In the genomic region with DNA sequence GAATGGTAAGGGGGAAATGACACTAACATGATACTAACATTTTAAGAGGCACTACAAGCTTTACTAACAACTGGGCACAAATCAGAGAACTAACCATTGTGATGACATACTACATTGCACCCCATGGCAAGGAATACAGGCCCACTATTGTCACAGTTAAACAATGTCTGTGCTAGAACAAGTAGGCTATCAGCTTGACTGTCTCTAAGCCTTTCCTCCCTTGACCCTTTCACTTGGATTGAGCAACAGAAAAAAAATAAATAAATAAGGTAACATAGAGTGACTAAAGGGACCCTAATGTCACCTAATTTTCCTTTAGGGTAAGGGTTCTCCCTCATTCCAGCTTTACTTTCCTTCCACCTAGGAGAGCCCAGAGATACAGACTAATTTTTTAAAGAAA, we compare ENCODE assay signal across 8 cellular contexts. TPM values are rescaled to one million over a fixed set of nuclear protein-coding genes. Genes with fewer than 3 reads are reported as not detected.
A peak's percentile ranks its signal among the peaks of the same experiment; 100 is the strongest.
DNase-seq lines count a peak whose midpoint lies in the region; ATAC-seq and TF ChIP-seq lines count a peak whose summit lies in the region.

No MANE protein-coding gene starts in this region.

- H3K4me3 Mint-ChIP-seq in endothelial cell (ENCODE audit: unreplicated experiment) (peak overlapping the region; percentile 62), neural progenitor cell (no peak overlapping the region)

- H2AFZ ChIP-seq in PC-9 = no peak overlapping the region
- H2AFZ ChIP-seq in neural progenitor cell (replicated peaks) = no peak overlapping the region

- H3K36me3 Mint-ChIP-seq in endothelial cell (ENCODE audit: low read depth, unreplicated experiment) (peaks cover 65% of the 10 kb centered on the region), neural progenitor cell (peaks cover 40% of the 10 kb centered on the region)

- H3K9me3 Mint-ChIP-seq in endothelial cell (ENCODE audit: unreplicated experiment) = no peaks in the 10 kb centered on the region
- no peaks in the 10 kb centered on the region for H3K9me3 Mint-ChIP-seq in neural progenitor cell

- H3K4me3 ChIP-seq in BJ (ENCODE audit: low read depth, low read length) = peak overlapping the region; percentile 65
- H3K4me3 ChIP-seq in PC-9 = peak overlapping the region; percentile 94; the same call in 1 of the 2 replicates
- H3K4me3 ChIP-seq in neural progenitor cell = peak overlapping the region; percentile 76

- POLR2A ChIA-PET in BJ (lab: Charles Lee) (interaction anchor here (0.5 to 0.6 kb wide), 2 partner anchors 89 to 104 kb away, joined by 3 to 13 read pairs; no protein-coding TSS in a partner anchor), PC-9 (lab: Charles Lee; ENCODE audit: unreplicated experiment) (interaction anchor here (0.5 to 0.7 kb wide), 2 partner anchors 70 to 378 kb away, joined by 3 to 4 read pairs; a partner anchor contains a TSS)

- no peak for TF ChIP-seq CTCF in BJ (IDR thresholded peaks at IDR 0.05; ENCODE audit: insufficient read depth, low read depth, low read length)
- no peak for TF ChIP-seq CTCF in PC-9 (conservative IDR thresholded peaks at IDR 0.05)
- no peak for TF ChIP-seq CTCF in endothelial cell (IDR thresholded peaks at IDR 0.05; ENCODE audit: unreplicated experiment)
- no peak for TF ChIP-seq CTCF in neural progenitor cell (IDR thresholded peaks at IDR 0.05)

- DNase-seq in BJ (ENCODE audit: low read depth) = no peak
- DNase-seq in PC-9 = no peak
- no peak for DNase-seq in endothelial cell (ENCODE audit: low spot score)
- no peak for DNase-seq in neural progenitor cell (ENCODE audit: low spot score)
- no peak for DNase-seq in left lobe of liver (ENCODE audit: low spot score)

- H3F3A ChIP-seq in PC-9 (ENCODE audit: insufficient read depth, low read depth) (peaks cover 90% of the 10 kb centered on the region), neural progenitor cell (ENCODE audit: low read depth) (peaks cover 81% of the 10 kb centered on the region)

- H3K4me1 ChIP-seq in PC-9 (replicated peaks; ENCODE audit: insufficient read depth) (peaks cover 71% of the 10 kb centered on the region), neural progenitor cell (peaks cover 29% of the 10 kb centered on the region)

- H4K20me1 ChIP-seq in PC-9 (ENCODE audit: insufficient read depth) = peaks cover 84% of the 10 kb centered on the region
- H4K20me1 ChIP-seq in neural progenitor cell (ENCODE audit: low read depth) = peaks cover 79% of the 10 kb centered on the region

- no peaks in the 10 kb centered on the region for H3K9me3 ChIP-seq in PC-9 (ENCODE audit: insufficient read depth, low read depth)
- H3K9me3 ChIP-seq in neural progenitor cell (ENCODE audit: low read depth) = no peaks in the 10 kb centered on the region

- H3K36me3 ChIP-seq in BJ (ENCODE audit: control insufficient read depth, insufficient read depth, low read length) (peaks cover 20% of the 10 kb centered on the region), PC-9 (ENCODE audit: low read depth) (peaks cover 83% of the 10 kb centered on the region), neural progenitor cell (peaks cover 67% of the 10 kb centered on the region)

- ATAC-seq in GM18870 (IDR thresholded peaks at IDR 0.05; ENCODE audit: unreplicated experiment) (no peak), left lobe of liver (no peak), GM19452 (IDR thresholded peaks at IDR 0.05; ENCODE audit: unreplicated experiment) (no peak), GM21528 (IDR thresholded peaks at IDR 0.05; ENCODE audit: low FRiP score, unreplicated experiment) (no peak)

- H3K27me3 Mint-ChIP-seq in endothelial cell (ENCODE audit: unreplicated experiment) (peaks cover 13% of the 10 kb centered on the region), neural progenitor cell (ENCODE audit: insufficient read depth, low read depth) (peaks cover 7% of the 10 kb centered on the region)

- no TSS peak for BruUV-seq in PC-9 (replicated peaks; lab: Mats Ljungman, UMichigan)

- peak overlapping the region; percentile 97 for H3K27ac ChIP-seq in PC-9
- no peak overlapping the region for H3K27ac ChIP-seq in neural progenitor cell

- intact Hi-C loops in PC-9 (cut with micrococcal nuclease; ENCODE audit: unreplicated experiment) = no loop called here

- H3K27ac Mint-ChIP-seq in endothelial cell (ENCODE audit: unreplicated experiment) (peak overlapping the region; percentile 9), neural progenitor cell (no peak overlapping the region)

- H3K9me2 ChIP-seq in PC-9 (ENCODE audit: insufficient read depth) = no peaks in the 10 kb centered on the region

- H3K4me2 ChIP-seq in PC-9 (peak overlapping the region; percentile 91), neural progenitor cell (peak overlapping the region; percentile 96)

- peak overlapping the region; percentile 5 for H3K9ac ChIP-seq in neural progenitor cell

- H3K79me2 ChIP-seq in PC-9 (ENCODE audit: low read depth) (peaks cover 95% of the 10 kb centered on the region), neural progenitor cell (ENCODE audit: low read depth) (peaks cover 79% of the 10 kb centered on the region)

- H3K27me3 ChIP-seq in BJ (ENCODE audit: control insufficient read depth, insufficient read depth, low read length) (no peaks in the 10 kb centered on the region), PC-9 (ENCODE audit: insufficient read depth, low read depth) (no peaks in the 10 kb centered on the region), neural progenitor cell (no peaks in the 10 kb centered on the region)

- H3K4me1 Mint-ChIP-seq in endothelial cell (ENCODE audit: unreplicated experiment) (peaks cover 32% of the 10 kb centered on the region), neural progenitor cell (peaks cover 33% of the 10 kb centered on the region)

- CTCF ChIA-PET in BJ (lab: Yijun Ruan, JAX) (interaction anchor here (0.7 to 2.5 kb wide), 3 partner anchors 11 to 243 kb away, joined by 3 to 7 read pairs (median 3); no protein-coding TSS in a partner anchor), PC-9 (lab: Charles Lee) (no interaction called here)

RNA-seq across cellular contexts. Expression of a gene that starts 4.4 kb away (rescaled TPM):
- polyA plus RNA-seq in BJ (2011; rRNA removed) = 472 and 596 TPM in 2 replicates
- polyA minus RNA-seq in BJ (2011; rRNA and poly(A)+ RNA removed) = 293 and 317 TPM in 2 replicates
- total RNA-seq in PC-9 (2021) = 193 and 322 TPM in 2 replicates
- 249 TPM for total RNA-seq in endothelial cell (ENCODE audit: unreplicated experiment)
- 259 and 348 TPM in 2 replicates for total RNA-seq in neural progenitor cell (ENCODE audit: low replicate concordance)
- 82.2 TPM for total RNA-seq in left lobe of liver
